ENCODE assay signal across 26 cellular contexts in genomic region chr7:26599982-26600381, GRCh38.
"Had no signal": no experiment of that assay in that cellular context is flagged by ENCODE, and none has a peak within 500 bp of the region (broad histone marks: within the 10 kb centered on the region; RNA-seq: fewer than 3 reads in every experiment).

No MANE protein-coding gene starts in this region.

- H3K4me1 Mint-ChIP-seq: activated naive CD8-positive, alpha-beta T cell treated with anti-CD3 and anti-CD28 coated beads for 36 hours; activated T-helper 17 cell treated with anti-CD3 and anti-CD28 coated beads, Interleukin-2, amount 50 U/mL, for 72 hours had no signal

- DNase-seq: activated CD4-positive, alpha-beta memory T cell treated with anti-CD3 and anti-CD28 coated beads for 36 hours; activated CD4-positive, alpha-beta T cell treated with anti-CD3 and anti-CD28 coated beads for 48 hours; activated CD4-positive, CD25-positive, alpha-beta regulatory T cell treated with anti-CD3 and anti-CD28 coated beads, Interleukin-2, amount 50 U/mL, for 72 hours; activated CD8-positive, alpha-beta memory T cell treated with anti-CD3 and anti-CD28 coated beads for 24 hours; activated gamma-delta T cell; activated naive CD4-positive, alpha-beta T cell treated with anti-CD3 and anti-CD28 coated beads for 36 hours; activated naive CD8-positive, alpha-beta T cell treated with anti-CD3 and anti-CD28 coated beads for 36 hours; activated T-cell treated with anti-CD3 and anti-CD28 coated beads, Interleukin-2, amount 50 U/mL, for 48 hours; brain microvascular endothelial cell; MM.1S; NCI-H1092 treated with DMSO at 0.1 percent for 48 hours; NCI-H1436; NCI-H1694 treated with DMSO at 0.1 percent for 48 hours; NCI-H2029 treated with DMSO at 0.1 percent for 48 hours; NCI-H510A treated with DMSO at 0.1 percent for 48 hours; NCI-H69; NK-92 treated with Interleukin-12 subunit alpha and Interleukin-12 subunit beta, amount 100 ng/mL, for 24 hours; OCI-M1; RPMI8226 had no signal

- H3K36me3 ChIP-seq: brain microvascular endothelial cell, cardiac muscle cell had no signal

- H3K27ac Mint-ChIP-seq: activated CD4-positive, alpha-beta memory T cell treated with anti-CD3 and anti-CD28 coated beads for 36 hours; activated naive CD4-positive, alpha-beta T cell treated with anti-CD3 and anti-CD28 coated beads for 36 hours; activated naive CD8-positive, alpha-beta T cell treated with anti-CD3 and anti-CD28 coated beads for 36 hours; activated T-helper 17 cell treated with anti-CD3 and anti-CD28 coated beads, Interleukin-2, amount 50 U/mL, for 72 hours; T-helper 1 cell treated with Interleukin-12 subunit alpha and Interleukin-12 subunit beta and Interleukin-4 antibody, amounts not matched to agents 30 μg/mL and 1 μg/mL, for 36 hours; WTC11 had no signal

- H3K9me3 Mint-ChIP-seq: activated CD4-positive, alpha-beta memory T cell treated with anti-CD3 and anti-CD28 coated beads for 36 hours; activated naive CD4-positive, alpha-beta T cell treated with anti-CD3 and anti-CD28 coated beads for 36 hours; activated naive CD8-positive, alpha-beta T cell treated with anti-CD3 and anti-CD28 coated beads for 36 hours; activated T-helper 17 cell treated with anti-CD3 and anti-CD28 coated beads, Interleukin-2, amount 50 U/mL, for 72 hours; T-helper 1 cell treated with Interleukin-12 subunit alpha and Interleukin-12 subunit beta and Interleukin-4 antibody, amounts not matched to agents 30 μg/mL and 1 μg/mL, for 36 hours; WTC11 had no signal

- H3K27me3 ChIP-seq: brain microvascular endothelial cell, cardiac muscle cell had no signal

- H3K4me3 ChIP-seq: cardiac muscle cell, SK-N-MC had no signal

- H3K4me3 Mint-ChIP-seq: activated CD4-positive, alpha-beta memory T cell treated with anti-CD3 and anti-CD28 coated beads for 36 hours; activated naive CD4-positive, alpha-beta T cell treated with anti-CD3 and anti-CD28 coated beads for 36 hours; activated naive CD8-positive, alpha-beta T cell treated with anti-CD3 and anti-CD28 coated beads for 36 hours; activated T-helper 17 cell treated with anti-CD3 and anti-CD28 coated beads, Interleukin-2, amount 50 U/mL, for 72 hours; T-helper 1 cell treated with Interleukin-12 subunit alpha and Interleukin-12 subunit beta and Interleukin-4 antibody, amounts not matched to agents 30 μg/mL and 1 μg/mL, for 36 hours; WTC11 had no signal

- H3K27ac ChIP-seq: brain microvascular endothelial cell, cardiac muscle cell, SK-N-MC had no signal

- H3K36me3 Mint-ChIP-seq: activated CD4-positive, alpha-beta memory T cell treated with anti-CD3 and anti-CD28 coated beads for 36 hours; activated naive CD8-positive, alpha-beta T cell treated with anti-CD3 and anti-CD28 coated beads for 36 hours; WTC11 had no signal

- H3K27me3 Mint-ChIP-seq: activated naive CD8-positive, alpha-beta T cell treated with anti-CD3 and anti-CD28 coated beads for 36 hours had no signal

- ATAC-seq: activated T-helper 17 cell treated with anti-CD3 and anti-CD28 coated beads, Interleukin-2, amount 50 U/mL, for 72 hours; Panc1; Right ventricle myocardium inferior; WTC11 had no signal
